Comparison of ENCODE assay signal across 10 cellular contexts in the genomic region with DNA sequence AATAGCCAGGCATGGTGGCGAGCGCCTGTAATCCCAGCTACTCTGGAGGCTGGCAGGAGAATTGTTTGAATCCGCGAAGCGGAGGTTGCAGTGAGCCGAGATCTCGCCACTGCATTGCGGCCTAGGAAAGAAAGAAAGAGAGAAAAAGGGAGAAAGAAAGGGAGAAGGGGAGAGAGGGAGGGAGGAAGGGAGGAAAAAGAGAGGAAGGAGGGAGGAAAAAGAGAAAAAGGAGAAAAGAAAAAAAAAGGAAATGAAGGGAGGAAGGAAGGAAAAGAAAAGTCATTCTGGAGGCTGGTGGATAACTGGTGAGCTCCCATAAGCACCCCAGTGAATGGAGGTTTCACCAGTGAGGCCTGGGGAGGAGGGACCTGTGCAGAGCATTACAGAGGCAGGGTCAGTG. TPM values are rescaled to one million over a fixed set of nuclear protein-coding genes. Genes with fewer than 3 reads are reported as not detected.
"Had no signal": no experiment of that assay in that cellular context is flagged by ENCODE, and none has a peak within 500 bp of the region (broad histone marks: within the 10 kb centered on the region; RNA-seq: fewer than 3 reads in every experiment).

No MANE protein-coding gene starts in this region.

- H3K27ac ChIP-seq: HL-60 had no signal

- FAIRE-seq: H54, HepG2 had no signal

- DNase-seq: GOT3, H9, HCEC 1CT, HFFc6, Karpas-422, KG1 had no signal

RNA-seq across cellular contexts. Expression of a gene that starts 7.6 kb away (rescaled TPM):
- polyA plus RNA-seq: IgD-negative memory B cell had no signal
